ENCODE assay signal across 14 cellular contexts in the genomic region with DNA sequence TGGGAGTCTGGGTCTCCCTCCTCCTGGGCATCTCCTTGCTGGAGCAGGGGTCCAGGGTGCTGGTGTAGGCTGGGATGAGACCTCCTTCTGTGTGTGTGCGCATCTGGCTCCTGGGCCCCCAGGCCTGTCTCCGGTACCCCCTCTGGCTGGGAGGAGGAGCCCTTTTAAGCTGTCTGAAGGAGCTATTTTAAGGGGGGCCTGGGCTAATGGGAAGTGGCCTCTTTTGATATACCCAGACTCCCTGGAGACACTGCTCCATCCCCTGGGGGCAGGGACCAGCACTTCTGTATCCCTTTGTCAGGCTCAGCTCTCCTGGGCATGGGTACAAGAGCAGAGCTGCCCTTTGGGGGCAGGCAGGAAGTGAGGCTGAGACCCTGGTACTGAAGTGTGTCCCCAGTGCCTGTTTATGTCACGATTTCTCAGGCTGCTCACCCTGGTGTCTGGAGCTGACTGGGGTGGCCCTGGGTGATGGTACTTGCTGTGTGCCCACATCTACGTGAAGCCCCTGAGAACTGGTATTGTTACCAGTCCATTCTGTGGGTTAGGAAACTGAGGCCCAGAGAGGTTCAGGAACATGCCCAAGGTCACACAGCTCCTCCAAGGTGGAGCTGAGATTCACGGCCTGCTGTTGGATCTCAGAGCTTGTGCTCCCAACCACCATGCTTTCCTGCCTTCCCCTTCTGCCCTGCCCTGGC. TPM values are rescaled to one million over a fixed set of nuclear protein-coding genes. Genes with fewer than 3 reads are reported as not detected.
DNase-seq lines count a peak whose midpoint lies in the region; ATAC-seq and TF ChIP-seq lines count a peak whose summit lies in the region.
"Had no signal": no experiment of that assay in that cellular context is flagged by ENCODE, and none has a peak within 500 bp of the region (broad histone marks: within the 10 kb centered on the region; RNA-seq: fewer than 3 reads in every experiment).

No MANE protein-coding gene starts in this region.

- ATAC-seq in GM21619 (IDR thresholded peaks at IDR 0.05; ENCODE audit: unreplicated experiment) (no peak), GM21360 (IDR thresholded peaks at IDR 0.05; ENCODE audit: unreplicated experiment) (no peak)
- ATAC-seq: heart left ventricle had no signal

- no peaks in the 10 kb centered on the region for H3K9me2 ChIP-seq in Loucy (replicated peaks; ENCODE audit: low read depth, low read length)

- H3K4me1 Mint-ChIP-seq in T-helper 2 cell treated with Interferon-gamma antibody and Interleukin-4, amounts not matched to agents 5 μg/mL and 100 μg/mL, for 36 hours (ENCODE audit: low read depth): peaks cover 68% of the 10 kb centered on the region
- peaks cover 79% of the 10 kb centered on the region for H3K4me1 Mint-ChIP-seq in activated naive CD8-positive, alpha-beta T cell treated with anti-CD3 and anti-CD28 coated beads for 36 hours

- H3K27me3 Mint-ChIP-seq in T-helper 2 cell treated with Interferon-gamma antibody and Interleukin-4, amounts not matched to agents 5 μg/mL and 100 μg/mL, for 36 hours (ENCODE audit: low read depth): no peaks in the 10 kb centered on the region
- H3K27me3 Mint-ChIP-seq in activated naive CD8-positive, alpha-beta T cell treated with anti-CD3 and anti-CD28 coated beads for 36 hours: no peaks in the 10 kb centered on the region

- no peak overlapping the region for H2AFZ ChIP-seq in Loucy (ENCODE audit: low read length)

- peak overlapping the region; percentile 99 for H3K4me3 Mint-ChIP-seq in T-helper 2 cell treated with Interferon-gamma antibody and Interleukin-4, amounts not matched to agents 5 μg/mL and 100 μg/mL, for 36 hours
- H3K4me3 Mint-ChIP-seq in activated naive CD8-positive, alpha-beta T cell treated with anti-CD3 and anti-CD28 coated beads for 36 hours: peak overlapping the region; percentile 89

- peak overlapping the region; percentile 99 for H3K4me2 ChIP-seq in Loucy (ENCODE audit: low read depth, low read length, poor library complexity, severe bottlenecking)

- H3K4me3 ChIP-seq in Loucy (ENCODE audit: low read length, poor library complexity, severe bottlenecking): peak overlapping the region; percentile 48
- H3K4me3 ChIP-seq in neutrophil (ENCODE audit: low read depth in 1 of 2, low read length in 1 of 2): no peak overlapping the region

- no peaks in the 10 kb centered on the region for H3K27me3 ChIP-seq in Loucy (ENCODE audit: insufficient read depth, low read length, poor library complexity, severe bottlenecking)
- H3K27me3 ChIP-seq in neutrophil: no peaks in the 10 kb centered on the region
- H3K27me3 ChIP-seq: esophagus muscularis mucosa, heart left ventricle had no signal

- TF ChIP-seq CTCF in Loucy (conservative IDR thresholded peaks at IDR 0.05; ENCODE audit: low read length): no peak
- no peak for TF ChIP-seq CTCF in neutrophil (IDR thresholded peaks at IDR 0.05)
- TF ChIP-seq CTCF in GM20000 (IDR thresholded peaks at IDR 0.05; ENCODE audit: extremely low read depth, missing control alignments): no peak

- peak overlapping the region; percentile 86 for H3K9ac ChIP-seq in Loucy (ENCODE audit: low read depth, low read length, poor library complexity, severe bottlenecking)

- peak overlapping the region; percentile 99 for H3K27ac Mint-ChIP-seq in T-helper 2 cell treated with Interferon-gamma antibody and Interleukin-4, amounts not matched to agents 5 μg/mL and 100 μg/mL, for 36 hours
- H3K27ac Mint-ChIP-seq in activated naive CD8-positive, alpha-beta T cell treated with anti-CD3 and anti-CD28 coated beads for 36 hours: peak overlapping the region; percentile 99

- peaks cover 4% of the 10 kb centered on the region for H4K20me1 ChIP-seq in Loucy (ENCODE audit: insufficient read depth, low read length, poor library complexity, severe bottlenecking)

- H3F3A ChIP-seq in Loucy (ENCODE audit: low read depth): no peaks in the 10 kb centered on the region; the same call in 1 of the 2 replicates

- H3K4me1 ChIP-seq in Loucy (ENCODE audit: insufficient read depth, low read length, poor library complexity, severe bottlenecking): peaks cover 70% of the 10 kb centered on the region
- H3K4me1 ChIP-seq in neutrophil (ENCODE audit: control insufficient read depth in 1 of 2, insufficient read depth in 1 of 2, low read depth in 1 of 2, low read length in 1 of 2): peaks cover 71 to 73% of the 10 kb centered on the region in 2 experiments

- H3K36me3 ChIP-seq in Loucy (ENCODE audit: insufficient read depth, low read length) (no peaks in the 10 kb centered on the region), neutrophil (no peaks in the 10 kb centered on the region)
- H3K36me3 ChIP-seq: esophagus muscularis mucosa, heart left ventricle had no signal

- H3K9me3 ChIP-seq in Loucy (ENCODE audit: insufficient read depth, low read depth, low read length) (no peaks in the 10 kb centered on the region), neutrophil (no peaks in the 10 kb centered on the region)
- H3K9me3 ChIP-seq: esophagus muscularis mucosa, heart left ventricle had no signal

- no peaks in the 10 kb centered on the region for H3K9me3 Mint-ChIP-seq in T-helper 2 cell treated with Interferon-gamma antibody and Interleukin-4, amounts not matched to agents 5 μg/mL and 100 μg/mL, for 36 hours
- no peaks in the 10 kb centered on the region for H3K9me3 Mint-ChIP-seq in activated naive CD8-positive, alpha-beta T cell treated with anti-CD3 and anti-CD28 coated beads for 36 hours

- peak overlapping the region; percentile 95 for H3K27ac ChIP-seq in neutrophil

- peaks cover 49% of the 10 kb centered on the region for H3K36me3 Mint-ChIP-seq in T-helper 2 cell treated with Interferon-gamma antibody and Interleukin-4, amounts not matched to agents 5 μg/mL and 100 μg/mL, for 36 hours (ENCODE audit: low read depth)
- peaks cover 40% of the 10 kb centered on the region for H3K36me3 Mint-ChIP-seq in activated naive CD8-positive, alpha-beta T cell treated with anti-CD3 and anti-CD28 coated beads for 36 hours

- peaks cover 97% of the 10 kb centered on the region for H3K79me2 ChIP-seq in Loucy (ENCODE audit: insufficient read depth, low read length)

- DNase-seq in T-helper 2 cell treated with Interferon-gamma antibody and Interleukin-4, amounts not matched to agents 5 μg/mL and 100 μg/mL, for 36 hours (ENCODE audit: low spot score): no peak
- DNase-seq in T-helper 2 cell: no peak
- DNase-seq in activated naive CD8-positive, alpha-beta T cell treated with anti-CD3 and anti-CD28 coated beads for 36 hours: no peak
- DNase-seq in GM20000 (ENCODE audit: low spot score): no peak
- DNase-seq: KBM-7, kidney glomerular epithelial cell, NCI-H1417 treated with DMSO at 0.1 percent for 48 hours, retina had no signal

RNA-seq across cellular contexts. Expression of a gene that starts 6.5 kb away (rescaled TPM):
- total RNA-seq in activated naive CD8-positive, alpha-beta T cell treated with anti-CD3 and anti-CD28 coated beads for 36 hours: 10 to 100 TPM; 72.3 to 73.1 TPM
